Comparison of ENCODE assay signal across 15 cellular contexts in the genomic region with DNA sequence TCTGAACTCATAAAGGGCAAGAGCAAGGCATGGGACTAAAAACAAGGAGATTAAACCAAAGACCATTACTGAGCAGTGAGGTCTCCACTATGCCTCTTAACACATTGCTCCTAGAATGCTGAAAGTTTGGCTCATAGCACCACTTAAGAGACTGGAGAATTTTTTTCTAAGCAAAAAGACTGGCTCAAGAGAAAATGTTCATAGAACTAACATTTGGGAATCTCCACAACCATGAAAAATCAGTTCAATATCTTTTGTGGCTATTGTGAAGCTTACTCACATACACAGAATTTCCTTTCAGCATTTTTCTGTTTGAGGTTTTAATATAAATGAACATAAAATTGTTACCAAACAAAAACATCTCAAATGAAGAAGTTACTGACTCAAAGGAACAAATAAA.
A peak's percentile ranks its signal among the peaks of the same experiment; 100 is the strongest.
DNase-seq lines count a peak whose midpoint lies in the region; ATAC-seq and TF ChIP-seq lines count a peak whose summit lies in the region.
"Had no signal": no experiment of that assay in that cellular context is flagged by ENCODE, and none has a peak within 500 bp of the region (broad histone marks: within the 10 kb centered on the region; RNA-seq: fewer than 3 reads in every experiment).

No MANE protein-coding gene starts in this region.

- DNase-seq in AG08395 (ENCODE audit: low spot score) (peak; percentile 26), GM04503 (ENCODE audit: low read depth) (peak; percentile 46), astrocyte of the cerebellum (ENCODE audit: low read depth) (peak; percentile 56), fibroblast of peridontal ligament (ENCODE audit: extremely low read depth) (peak; percentile 48)
- DNase-seq in stimulated activated naive CD8-positive, alpha-beta T cell treated with anti-CD3 and anti-CD28 coated beads, Interleukin-15, Interleukin-2, amounts not matched to agents 100 U/mL and 50 U/mL, for 24 hours, result no peak
- DNase-seq: DMS79, NCI-H1417 treated with DMSO at 0.1 percent for 48 hours, NCI-H187 treated with DMSO at 0.1 percent for 48 hours, NCI-H2227 treated with DMSO at 0.1 percent for 48 hours, NCI-H510A treated with DMSO at 0.1 percent for 48 hours, SHP77 had no signal

- no peak overlapping the region for H3K4me3 ChIP-seq in astrocyte of the cerebellum (ENCODE audit: low read depth, low read length)
- H3K4me3 ChIP-seq: SK-N-MC had no signal

- TF ChIP-seq CTCF in astrocyte of the cerebellum (IDR thresholded peaks at IDR 0.05; ENCODE audit: low read depth, low read length, missing control alignments), result no peak

- in situ Hi-C loops in astrocyte of the cerebellum (cut with HindIII; ENCODE audit: low sequenced_read_pairs), result no loop called here

- no peak for ATAC-seq in HG02571 (IDR thresholded peaks at IDR 0.05; ENCODE audit: unreplicated experiment)
- ATAC-seq in stimulated activated naive CD8-positive, alpha-beta T cell treated with anti-CD3 and anti-CD28 coated beads, Interleukin-15, Interleukin-2, amounts not matched to agents 100 U/mL and 50 U/mL, for 24 hours, result no peak
- no peak for ATAC-seq in HG03108 (IDR thresholded peaks at IDR 0.05; ENCODE audit: unreplicated experiment)
- no peak for ATAC-seq in GM21381 (IDR thresholded peaks at IDR 0.05; ENCODE audit: unreplicated experiment)
